In genomic region chr15:73822998-73823397, GRCh38 we compare ENCODE assay signal across 1 cellular context.
A peak's percentile ranks its signal among the peaks of the same experiment; 100 is the strongest.
TF ChIP-seq lines count a peak whose summit lies in the region.

No MANE protein-coding gene starts in this region.

TF ChIP-seq in A549, 52 proteins besides CTCF, POLR2A, EP300 and RAD21 (continued from another document):
- peak; percentile 84 for TF ChIP-seq REST (IDR thresholded peaks at IDR 0.05)
- no peak for TF ChIP-seq NR3C1 (IDR thresholded peaks at IDR 0.05)
- no peak for TF ChIP-seq CEBPB (IDR thresholded peaks at IDR 0.05)
- TF ChIP-seq TP53 (CRISPR knock-in tag; IDR thresholded peaks at IDR 0.05), result no peak
- no peak for TF ChIP-seq KDM1A (IDR thresholded peaks at IDR 0.05; ENCODE audit: low read depth)
- TF ChIP-seq HES2 (IDR thresholded peaks at IDR 0.05), result no peak
- no peak for TF ChIP-seq MAZ (IDR thresholded peaks at IDR 0.05; ENCODE audit: borderline replicate concordance, low read depth, low read length)
- TF ChIP-seq FOSL2 (IDR thresholded peaks at IDR 0.05), result no peak
- TF ChIP-seq FOSL2 (CRISPR knock-in tag; IDR thresholded peaks at IDR 0.05), result no peak
- peak; percentile 68; the same call in 1 of the 2 replicates for TF ChIP-seq EHMT2 (IDR thresholded peaks at IDR 0.05; ENCODE audit: low read depth)
- TF ChIP-seq SMC3 (IDR thresholded peaks at IDR 0.05), result no peak
- no peak for TF ChIP-seq CBX2 (IDR thresholded peaks at IDR 0.05; ENCODE audit: borderline replicate concordance, low read depth)
